Comparison of ENCODE assay signal across 8 cellular contexts in genomic region chr12:117155278-117156060, GRCh38. TPM values are rescaled to one million over a fixed set of nuclear protein-coding genes. Genes with fewer than 3 reads are reported as not detected.
DNase-seq lines count a peak whose midpoint lies in the region; ATAC-seq and TF ChIP-seq lines count a peak whose summit lies in the region.

No MANE protein-coding gene starts in this region.

- H3K27ac ChIP-seq in esophagus muscularis mucosa (replicated peaks in 1 of 4): no peak overlapping the region
- H3K27ac ChIP-seq in osteoblast (ENCODE audit: low read depth, low read length): no peak overlapping the region
- H3K27ac ChIP-seq in upper lobe of right lung: no peak overlapping the region

- TF ChIP-seq EP300 in esophagus muscularis mucosa (IDR thresholded peaks at IDR 0.05): no peak

- no peaks in the 10 kb centered on the region for H4K20me1 ChIP-seq in osteoblast (ENCODE audit: insufficient read depth, low read length)

- peak; percentile 15 for DNase-seq in NK-92 treated with Interleukin-12 subunit alpha and Interleukin-12 subunit beta, amount 100 ng/mL, for 24 hours (lab: John Stamatoyannopoulos, UW)
- DNase-seq in NK-92 (lab: John Stamatoyannopoulos, UW; ENCODE audit: unreplicated experiment) (no peak), NCI-H774 (lab: John Stamatoyannopoulos, UW) (peak; percentile 21), esophagus muscularis mucosa (ENCODE audit: extremely low spot score) (no peak), osteoblast (ENCODE audit: insufficient read length, low spot score, missing footprints) (peak; percentile 73), upper lobe of right lung (peak; percentile 85)
- DNase-seq in activated CD8-positive, alpha-beta memory T cell treated with anti-CD3 and anti-CD28 coated beads, Interleukin-2, amount 50 U/mL, for 48 hours: peak; percentile 93

- H3K27me3 ChIP-seq in esophagus muscularis mucosa (no peaks in the 10 kb centered on the region), osteoblast (ENCODE audit: insufficient read depth, low read length) (no peaks in the 10 kb centered on the region), upper lobe of right lung (no peaks in the 10 kb centered on the region)

- peaks cover 0 to 4% (median 2%) of the 10 kb centered on the region in 4 donors for H3K4me1 ChIP-seq in esophagus muscularis mucosa
- no peaks in the 10 kb centered on the region for H3K4me1 ChIP-seq in osteoblast (ENCODE audit: insufficient read depth, low read length)
- H3K4me1 ChIP-seq in upper lobe of right lung: peaks cover 4% of the 10 kb centered on the region

- no peaks in the 10 kb centered on the region for H3K79me2 ChIP-seq in osteoblast (ENCODE audit: insufficient read depth, low read length)

- ATAC-seq in HG03342 (IDR thresholded peaks at IDR 0.05; ENCODE audit: unreplicated experiment) (peak; percentile 77), upper lobe of right lung (peak; percentile 93)

- H3K36me3 ChIP-seq in esophagus muscularis mucosa (peaks cover 30 to 86% (median 78%) of the 10 kb centered on the region in 4 donors), osteoblast (ENCODE audit: insufficient read depth, low read length) (peaks cover 49% of the 10 kb centered on the region), upper lobe of right lung (peaks cover 80% of the 10 kb centered on the region)

- H3K4me2 ChIP-seq in osteoblast (ENCODE audit: insufficient read depth, low read length): no peak overlapping the region

- 85% methylated on average over 43 of the region's 47 CpGs for WGBS in esophagus muscularis mucosa

- intact Hi-C loops in esophagus muscularis mucosa (cut with DNase I) (no loop called here), upper lobe of right lung (cut with DNase I) (loop anchor here (10.0 kb wide), 1 partner anchor 131 kb away; no protein-coding TSS in a partner anchor)

- TF ChIP-seq CTCF in esophagus muscularis mucosa (IDR thresholded peaks at IDR 0.05) (peak; percentile 61 to 81 (median 61)), osteoblast (IDR thresholded peaks at IDR 0.05; ENCODE audit: extremely low read depth, low read depth, low read length) (peak; percentile 49), upper lobe of right lung (IDR thresholded peaks at IDR 0.05) (peak; percentile 79)

- H2AFZ ChIP-seq in osteoblast (ENCODE audit: low read length): no peak overlapping the region

- no peaks in the 10 kb centered on the region for H3K9me3 ChIP-seq in esophagus muscularis mucosa
- H3K9me3 ChIP-seq in osteoblast (ENCODE audit: low read depth, low read length): no peaks in the 10 kb centered on the region
- no peaks in the 10 kb centered on the region for H3K9me3 ChIP-seq in upper lobe of right lung

- no peak for TF ChIP-seq POLR2A in esophagus muscularis mucosa (IDR thresholded peaks at IDR 0.05; ENCODE audit: low read depth)

- H3K4me3 ChIP-seq in esophagus muscularis mucosa: no peak overlapping the region
- H3K4me3 ChIP-seq in osteoblast (ENCODE audit: insufficient read depth, low read length): no peak overlapping the region
- no peak overlapping the region for H3K4me3 ChIP-seq in upper lobe of right lung

RNA-seq across cellular contexts. Expression of gene FBXO21, which starts 34.8 kb away (rescaled TPM):
- total RNA-seq in esophagus muscularis mucosa (10 to 100 TPM; 40.7 to 92.5 (median 70.2) TPM), osteoblast (72.8 and 81.1 TPM in 2 replicates), upper lobe of right lung (41.4 TPM)

RNA-seq across cellular contexts. Expression of gene TESC, which starts 56.3 kb away (rescaled TPM):
- total RNA-seq in esophagus muscularis mucosa: 1 to 10 TPM; 4.5 to 8.6 (median 6.6) TPM
- not detected in 2 replicates for total RNA-seq in osteoblast
- 10.3 TPM for total RNA-seq in upper lobe of right lung

Comparison
In these comparisons a context has a peak if more than half of its experiments do, and no peak if none do; other contexts are left out.
1. DNase-seq: peak in NK-92 treated with Interleukin-12 subunit alpha and Interleukin-12 subunit beta, amount 100 ng/mL, for 24 hours (single experiment), NCI-H774 (single experiment), activated CD8-positive, alpha-beta memory T cell treated with anti-CD3 and anti-CD28 coated beads, Interleukin-2, amount 50 U/mL, for 48 hours (single experiment), osteoblast (single experiment) and upper lobe of right lung (single experiment); none in NK-92 (single experiment) and esophagus muscularis mucosa (single experiment).
2. Peak in every context shown above with its lines, with median percentiles within 50 percentile points of each other: CTCF ChIP-seq.